ENCODE assay signal across 8 cellular contexts in the genomic region with DNA sequence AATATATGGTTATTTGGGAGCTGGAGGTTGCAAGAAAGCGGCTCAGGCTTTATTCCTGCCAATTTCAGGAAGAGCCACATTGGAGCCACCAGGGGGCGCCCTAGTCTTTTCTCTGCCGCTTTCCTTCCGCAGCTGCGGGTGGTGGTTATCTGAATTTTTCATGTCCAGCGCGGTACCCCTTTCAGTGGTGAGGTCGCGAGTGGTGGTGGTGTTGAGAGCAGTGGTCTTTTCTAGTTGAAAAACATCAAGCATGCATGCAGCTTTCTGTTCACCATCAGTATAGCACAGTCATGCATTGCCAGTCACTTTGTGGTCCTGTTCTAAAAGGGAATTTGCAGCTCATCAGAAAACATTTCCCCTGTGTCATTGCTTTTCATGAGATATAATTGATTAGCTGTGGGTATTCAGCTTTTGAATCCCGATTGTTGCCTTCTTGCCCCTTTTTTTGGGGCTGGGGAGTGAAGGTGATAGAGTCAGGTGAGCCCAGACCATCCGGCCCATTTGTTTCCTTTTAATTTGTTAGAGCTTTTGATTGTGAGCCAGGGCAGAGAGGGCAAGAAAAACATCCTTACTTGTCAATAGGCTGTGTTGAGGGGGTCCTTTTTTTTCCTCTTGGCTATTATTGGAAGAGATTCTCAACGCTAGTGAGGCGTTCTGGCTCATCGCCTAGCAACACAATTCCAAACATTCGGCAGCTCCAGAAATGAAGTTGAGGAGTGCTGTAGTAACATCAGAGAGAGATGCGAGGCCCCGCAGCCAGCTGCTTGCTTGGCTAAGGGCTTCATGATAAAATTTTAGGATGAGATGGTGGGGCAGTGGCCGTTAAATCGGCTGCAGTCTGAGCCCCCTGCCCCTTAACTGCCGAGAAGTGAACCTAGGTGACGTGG.
DNase-seq lines count a peak whose midpoint lies in the region; ATAC-seq and FAIRE-seq lines count a peak whose summit lies in the region.

No MANE protein-coding gene starts in this region.

- H3K27me3 Mint-ChIP-seq in activated CD4-positive, alpha-beta memory T cell treated with anti-CD3 and anti-CD28 coated beads, Interleukin-2, amount 10 ng/mL, durations not matched to agents 7 days and 5 days = no peaks in the 10 kb centered on the region

- POLR2A ChIA-PET in activated CD4-positive, alpha-beta memory T cell treated with anti-CD3 and anti-CD28 coated beads, Interleukin-2, amount 10 ng/mL, durations not matched to agents 7 days and 5 days (lab: Charles Lee) = interaction anchor here (0.8 to 2.1 kb wide), 2 partner anchors 15 to 1824 kb away, joined by 3 to 18 read pairs; a partner anchor contains a TSS

- H3K27ac ChIP-seq in ACC112 (ENCODE audit: low read depth, low read length) = no peak overlapping the region
- no peak overlapping the region for H3K27ac ChIP-seq in mesendoderm (ENCODE audit: low read depth, low read length)

- H3K79me2 ChIP-seq in ACC112 (ENCODE audit: control insufficient read depth, insufficient read depth, low read length, unreplicated experiment) (no peaks in the 10 kb centered on the region), mesendoderm (ENCODE audit: control insufficient read depth, insufficient read depth, low read length) (no peaks in the 10 kb centered on the region)

- no peak overlapping the region for H2BK5ac ChIP-seq in mesendoderm (ENCODE audit: low read length)

- ATAC-seq in HG03378 (IDR thresholded peaks at IDR 0.05; ENCODE audit: unreplicated experiment) = no peak

- WGBS in mesendoderm (ENCODE audit: extremely low coverage, insufficient coverage, low lambda C conversion rate) = no CpG with 5 or more reads among the region's 21 CpGs

- no peak overlapping the region for H3K4me2 ChIP-seq in mesendoderm (ENCODE audit: low read length)

- H3K79me1 ChIP-seq in mesendoderm (ENCODE audit: low read length) = no peaks in the 10 kb centered on the region

- no peaks in the 10 kb centered on the region for H3K9me3 Mint-ChIP-seq in activated CD4-positive, alpha-beta memory T cell treated with anti-CD3 and anti-CD28 coated beads, Interleukin-2, amount 10 ng/mL, durations not matched to agents 7 days and 5 days

- H3K4me3 ChIP-seq in ACC112 (ENCODE audit: low read depth, low read length) = 0 out of 2 replicates have a peak overlapping the region, but pooled peaks have one; percentile 36
- no peak overlapping the region for H3K4me3 ChIP-seq in mesendoderm (ENCODE audit: low read length)

- H4K8ac ChIP-seq in mesendoderm (ENCODE audit: low read depth, low read length) = no peak overlapping the region

- no peaks in the 10 kb centered on the region for H3K36me3 Mint-ChIP-seq in activated CD4-positive, alpha-beta memory T cell treated with anti-CD3 and anti-CD28 coated beads, Interleukin-2, amount 10 ng/mL, durations not matched to agents 7 days and 5 days (ENCODE audit: low read depth)

- DNase-seq in GM19239 (ENCODE audit: insufficient read length, low spot score) (peak; percentile 47), NCI-H526 treated with DMSO at 0.1 percent for 48 hours (lab: John Stamatoyannopoulos, UW) (peak; percentile 52), mesendoderm (peak; percentile 58)
- peak; percentile 65 for DNase-seq in activated CD4-positive, alpha-beta memory T cell treated with anti-CD3 and anti-CD28 coated beads, Interleukin-2, amount 10 ng/mL, durations not matched to agents 7 days and 5 days
- DNase-seq in effector CD4-positive, alpha-beta T cell = peak; percentile 63
- DNase-seq in stimulated activated CD8-positive, alpha-beta memory T cell treated with anti-CD3 and anti-CD28 coated beads, Interleukin-2, amount 100 ng/mL, for 48 hours (ENCODE audit: low read depth in 2 of 2) = peak; percentile 39 to 55

- H3K4me3 Mint-ChIP-seq in activated CD4-positive, alpha-beta memory T cell treated with anti-CD3 and anti-CD28 coated beads, Interleukin-2, amount 10 ng/mL, durations not matched to agents 7 days and 5 days = no peak overlapping the region

- H3K36me3 ChIP-seq in ACC112 (ENCODE audit: insufficient read depth, low read length) = no peaks in the 10 kb centered on the region
- no peaks in the 10 kb centered on the region for H3K36me3 ChIP-seq in mesendoderm (ENCODE audit: control insufficient read depth, insufficient read depth, low read length)

- H3K56ac ChIP-seq in mesendoderm (ENCODE audit: low read length) = no peak overlapping the region

- H2BK120ac ChIP-seq in mesendoderm (ENCODE audit: low read depth, low read length) = no peak overlapping the region

- H2BK15ac ChIP-seq in mesendoderm (replicated peaks; ENCODE audit: low read depth) = no peak overlapping the region

- no peak overlapping the region for H4K5ac ChIP-seq in mesendoderm (ENCODE audit: low read length)

- CTCF ChIA-PET in activated CD4-positive, alpha-beta memory T cell treated with anti-CD3 and anti-CD28 coated beads, Interleukin-2, amount 10 ng/mL, durations not matched to agents 7 days and 5 days (lab: Charles Lee) = interaction anchor here (0.5 to 5.1 kb wide), 27 partner anchors 9 to 1358 kb away, joined by 3 to 72 read pairs (median 4); no protein-coding TSS in a partner anchor

- H3K27me3 ChIP-seq in ACC112 (ENCODE audit: insufficient read depth, low read length) (no peaks in the 10 kb centered on the region), mesendoderm (ENCODE audit: insufficient read depth, low read length, poor library complexity) (no peaks in the 10 kb centered on the region)

- H3K18ac ChIP-seq in mesendoderm (ENCODE audit: low read length) = no peak overlapping the region

- H3K9ac ChIP-seq in mesendoderm (ENCODE audit: low read length) = no peak overlapping the region

- no peak overlapping the region for H2AK5ac ChIP-seq in mesendoderm (ENCODE audit: low read length)

- H3K4ac ChIP-seq in mesendoderm (ENCODE audit: low read depth, low read length) = no peak overlapping the region

- no peak overlapping the region for H3K27ac Mint-ChIP-seq in activated CD4-positive, alpha-beta memory T cell treated with anti-CD3 and anti-CD28 coated beads, Interleukin-2, amount 10 ng/mL, durations not matched to agents 7 days and 5 days

- FAIRE-seq in GM19239 (lab: Jason Lieb, UNC) = peak; percentile 84

- peaks cover 27% of the 10 kb centered on the region for H3K4me1 ChIP-seq in ACC112 (ENCODE audit: control insufficient read depth, insufficient read depth, low read length, unreplicated experiment)
- no peaks in the 10 kb centered on the region for H3K4me1 ChIP-seq in mesendoderm (ENCODE audit: control insufficient read depth, low read depth, low read length)

- no peak overlapping the region for H3K23ac ChIP-seq in mesendoderm (ENCODE audit: low read length)

- no peak overlapping the region for H2AFZ ChIP-seq in ACC112 (ENCODE audit: low read length, unreplicated experiment)

- peaks cover 4% of the 10 kb centered on the region for H3K4me1 Mint-ChIP-seq in activated CD4-positive, alpha-beta memory T cell treated with anti-CD3 and anti-CD28 coated beads, Interleukin-2, amount 10 ng/mL, durations not matched to agents 7 days and 5 days
